10 cellular contexts compared by ENCODE assay signal in genomic region chr5:54534306-54534705, GRCh38. TPM values are rescaled to one million over a fixed set of nuclear protein-coding genes. Genes with fewer than 3 reads are reported as not detected.
DNase-seq lines count a peak whose midpoint lies in the region; ATAC-seq and TF ChIP-seq lines count a peak whose summit lies in the region.
"Had no signal": no experiment of that assay in that cellular context is flagged by ENCODE, and none has a peak within 500 bp of the region (broad histone marks: within the 10 kb centered on the region; RNA-seq: fewer than 3 reads in every experiment).

No MANE protein-coding gene starts in this region.

- H3K9ac ChIP-seq in HUES48 (ENCODE audit: low read depth, low read length), result no peak overlapping the region; the same call in 1 of the 2 replicates

- DNase-seq in coronary artery (ENCODE audit: low spot score) (no peak), lung (ENCODE audit: low spot score) (no peak), spleen (no peak), HT-29 (ENCODE audit: low spot score) (no peak), left colon (no peak), lower leg skin (ENCODE audit: low spot score in 2 of 2) (no peak)
- DNase-seq: NCI-H2081; stimulated activated naive CD8-positive, alpha-beta T cell treated with anti-CD3 and anti-CD28 coated beads, Interleukin-15, amount 100 ng/mL, for 72 hours had no signal

- TF ChIP-seq POLR2A in spleen (IDR thresholded peaks at IDR 0.05) (no peak), lower leg skin (IDR thresholded peaks at IDR 0.05) (no peak)

- H3K27me3 ChIP-seq in HUES48 (ENCODE audit: control insufficient read depth, insufficient read depth, low read length) (no peaks in the 10 kb centered on the region), lung (ENCODE audit: control insufficient read depth, insufficient read depth) (no peaks in the 10 kb centered on the region), spleen (replicated peaks in 1 of 7) (no peaks in the 10 kb centered on the region)

- H3K27ac ChIP-seq in HUES48 (ENCODE audit: low read depth, low read length) (peak overlapping the region; percentile 44), coronary artery (peak overlapping the region; percentile 78 to 79), lung (ENCODE audit: low read depth in 1 of 2, low read length in 1 of 2) (peak overlapping the region; percentile 79 to 94), spleen (peak overlapping the region in 7 of 8 donors; percentile 18 to 69 (median 45))

- H3K36me3 ChIP-seq in HUES48 (ENCODE audit: control insufficient read depth, insufficient read depth, low read length) (no peaks in the 10 kb centered on the region), lung (ENCODE audit: control insufficient read depth in 2 of 2, insufficient read depth in 2 of 2, low read length in 2 of 2) (peaks cover 0 to 4% of the 10 kb centered on the region in 2 donors), spleen (peaks cover 0 to 24% (median 0%) of the 10 kb centered on the region in 6 donors)

- intact Hi-C loops in spleen (cut with DNase I; ENCODE audit: low total_unique reads), result no loop called here
- intact Hi-C loops in left colon (cut with DNase I, micrococcal nuclease), result no loop called here
- intact Hi-C loops in lower leg skin (cut with DNase I; ENCODE audit: low total_unique reads), result no loop called here

- TF ChIP-seq CTCF in coronary artery (IDR thresholded peaks at IDR 0.05) (no peak), lung (IDR thresholded peaks at IDR 0.05; ENCODE audit: control extremely low read depth, extremely low read depth) (no peak), spleen (IDR thresholded peaks at IDR 0.05 in 8 of 11, conservative IDR thresholded peaks at IDR 0.05 in 3 of 11) (no peak), lower leg skin (IDR thresholded peaks at IDR 0.05) (no peak)

- WGBS in lung, 2 donors, result 57 to 68% methylated on average over 2 of the region's 2 CpGs
- 63 to 76% (median 71%) methylated on average over 2 of the region's 2 CpGs for WGBS in spleen, 5 donors
- 28 to 42% methylated on average over 2 of the region's 2 CpGs for WGBS in lower leg skin, 2 donors

- peaks cover 16% of the 10 kb centered on the region for H3K4me1 ChIP-seq in HUES48 (ENCODE audit: control insufficient read depth, insufficient read depth, low read length)
- H3K4me1 ChIP-seq in lung (ENCODE audit: control insufficient read depth in 2 of 2, insufficient read depth in 2 of 2, low read length in 2 of 2), result peaks cover 13 to 27% of the 10 kb centered on the region in 2 donors
- peaks cover 32 to 98% (median 77%) of the 10 kb centered on the region in 6 donors for H3K4me1 ChIP-seq in spleen

- H3K4me3 ChIP-seq in HUES48 (ENCODE audit: low read depth, low read length) (no peak overlapping the region), coronary artery (peak overlapping the region; percentile 37), lung (no peak overlapping the region), spleen (no peak overlapping the region), lower leg skin (ENCODE audit: low read depth, poor library complexity, severe bottlenecking) (no peak overlapping the region)

- ATAC-seq in lung (ENCODE audit: insufficient read depth, low FRiP score), result no peak
- ATAC-seq in GM21529 (IDR thresholded peaks at IDR 0.05; ENCODE audit: unreplicated experiment), result no peak
- ATAC-seq in left colon, result no peak
- ATAC-seq: stimulated activated naive CD8-positive, alpha-beta T cell treated with anti-CD3 and anti-CD28 coated beads, Interleukin-15, amount 100 ng/mL, for 72 hours had no signal

- H3K9me3 ChIP-seq in HUES48 (ENCODE audit: control insufficient read depth, insufficient read depth, low read length) (no peaks in the 10 kb centered on the region), lung (ENCODE audit: control insufficient read depth in 2 of 2, insufficient read depth in 1 of 2, low read length in 1 of 2) (no peaks in the 10 kb centered on the region), spleen (no peaks in the 10 kb centered on the region)

RNA-seq across cellular contexts. Expression of gene SNX18, which starts 16.7 kb away (rescaled TPM):
- total RNA-seq in lung (10 to 100 TPM; 36.9 to 43.4 TPM), spleen (10 to 100 TPM; 59.2 to 82.5 (median 71.9) TPM), left colon (10 to 100 TPM; 10.6 to 16.8 TPM), lower leg skin (10 to 100 TPM; 38.5 to 59.6 (median 51.2) TPM)
- polyA plus RNA-seq in lung (10 to 100 TPM in 1 of 2 donors, 1 to 10 TPM in 1; 5.5 to 33.0 TPM), spleen (10 to 100 TPM in 1 of 3 donors, 1 to 10 TPM in 2; 4.8 to 13.0 (median 8.2) TPM)
- total RNA-seq in HT-29 (2014; rRNA removed; shearing (Covaris generic)), result 36.1 and 40.4 TPM in 2 replicates
